ENCODE assay signal across 26 cellular contexts in the genomic region with DNA sequence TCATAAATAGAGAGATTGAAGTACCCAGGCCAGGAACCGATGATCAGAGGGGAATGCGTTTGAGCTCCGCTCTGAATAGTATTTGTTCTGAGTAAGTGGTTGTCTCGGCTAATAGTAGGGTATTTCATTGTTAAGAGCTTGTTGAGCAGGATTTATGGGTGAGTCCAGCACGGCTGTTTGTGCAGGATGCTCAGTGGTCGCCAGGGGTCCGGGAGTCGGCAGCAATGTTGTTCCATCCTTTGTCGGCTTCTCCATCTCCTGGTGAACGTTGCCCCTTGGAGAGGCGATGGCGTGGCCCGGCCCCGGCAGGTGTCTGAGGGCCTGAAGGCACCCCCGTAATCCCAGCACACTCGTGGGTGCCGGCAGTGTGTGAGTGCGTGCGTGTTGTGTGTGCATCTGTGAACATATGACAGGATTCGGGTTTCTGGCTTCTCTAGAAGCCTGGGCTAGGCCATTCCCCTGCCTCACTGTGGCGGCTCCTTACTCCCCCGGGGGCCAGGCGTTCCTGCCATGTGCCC.
DNase-seq lines count a peak whose midpoint lies in the region; ATAC-seq and TF ChIP-seq lines count a peak whose summit lies in the region.
"Had no signal": no experiment of that assay in that cellular context is flagged by ENCODE, and none has a peak within 500 bp of the region (broad histone marks: within the 10 kb centered on the region; RNA-seq: fewer than 3 reads in every experiment).

No MANE protein-coding gene starts in this region.

- no peak overlapping the region for H2BK20ac ChIP-seq in IMR-90 (ENCODE audit: low read depth, low read length)

- H3K4me3 Mint-ChIP-seq in brain = no peak overlapping the region
- H3K4me3 Mint-ChIP-seq: CD8-positive, alpha-beta T cell; H9 had no signal

- H3K4ac ChIP-seq in IMR-90 (ENCODE audit: low read depth, low read length) = no peak overlapping the region
- H3K4ac ChIP-seq in neuronal stem cell (ENCODE audit: low read length) = no peak overlapping the region

- H3K18ac ChIP-seq in IMR-90 (ENCODE audit: low read depth, low read length) = no peak overlapping the region
- H3K18ac ChIP-seq in neuronal stem cell (ENCODE audit: low read length) = peak overlapping the region; percentile 40

- peaks cover 3% of the 10 kb centered on the region for H3K36me3 Mint-ChIP-seq in brain
- H3K36me3 Mint-ChIP-seq: CD8-positive, alpha-beta T cell had no signal

- peaks cover 3% of the 10 kb centered on the region for H3K27me3 Mint-ChIP-seq in brain

- BruUV-seq in IMR-90 (replicated peaks; lab: Mats Ljungman, UMichigan) = no TSS peak

- H3K27ac ChIP-seq in IMR-90 (ENCODE audit: insufficient read depth, low read length) (no peak overlapping the region), neuronal stem cell (replicated peaks; ENCODE audit: low read length) (no peak overlapping the region)
- H3K27ac ChIP-seq: 22Rv1, GM23248, HL-60, RWPE1 had no signal

- H3K4me2 ChIP-seq in IMR-90 (ENCODE audit: low read depth, low read length) = no peak overlapping the region
- H3K4me2 ChIP-seq in neuronal stem cell (ENCODE audit: insufficient read depth, low read length, poor library complexity, severe bottlenecking) = no peak overlapping the region
- H3K4me2 ChIP-seq: SK-N-SH had no signal

- H2BK15ac ChIP-seq in IMR-90 (ENCODE audit: low read depth, low read length) = no peak overlapping the region
- H2BK15ac ChIP-seq in neuronal stem cell (ENCODE audit: low read length) = no peak overlapping the region

- H3K4me3 ChIP-seq in IMR-90 (ENCODE audit: insufficient read depth, low read depth, low read length) (no peak overlapping the region), neuronal stem cell (ENCODE audit: low read length in 2 of 2) (no peak overlapping the region)
- H3K4me3 ChIP-seq: GM23248 had no signal

- no peak for TF ChIP-seq POLR2A in IMR-90 (IDR thresholded peaks at IDR 0.05; ENCODE audit: low read depth, low read length)

- H2AFZ ChIP-seq in IMR-90 (replicated peaks; ENCODE audit: low read length, poor library complexity) (no peak overlapping the region), neuronal stem cell (ENCODE audit: low read length) (no peak overlapping the region)
- H2AFZ ChIP-seq: GM23248 had no signal

- TF ChIP-seq CTCF in IMR-90 (conservative IDR thresholded peaks at IDR 0.05; ENCODE audit: low read depth, low read length) = no peak
- TF ChIP-seq CTCF in brain (conservative IDR thresholded peaks at IDR 0.05) = no peak

- H2BK5ac ChIP-seq in IMR-90 (ENCODE audit: low read depth, low read length, poor library complexity, severe bottlenecking) (no peak overlapping the region), neuronal stem cell (ENCODE audit: low read length) (no peak overlapping the region)

- H2BK120ac ChIP-seq in IMR-90 (ENCODE audit: low read depth, low read length) (no peak overlapping the region), neuronal stem cell (ENCODE audit: low read depth, low read length) (no peak overlapping the region)

- DNase-seq in NCI-H1417 (lab: John Stamatoyannopoulos, UW) (peak in 2 of 3 experiments; percentile 9 to 41), NCI-H1417 treated with DMSO at 0.1 percent for 48 hours (lab: John Stamatoyannopoulos, UW) (no peak), IMR-90 (no peak), neuronal stem cell (ENCODE audit: low spot score) (no peak), AG08395 (ENCODE audit: low spot score) (no peak)
- DNase-seq: AML-193, C1 segment of cervical spinal cord, DMS153, GDM1, GM23248, H9, KG1, NCI-H1092, NCI-H146, NCI-H2029, NCI-H446, NCI-H69, SIG-M5, SK-N-SH had no signal

- H2AK5ac ChIP-seq in IMR-90 (ENCODE audit: low read depth, low read length) (no peak overlapping the region), neuronal stem cell (ENCODE audit: low read depth, low read length) (no peak overlapping the region)

- no peak overlapping the region for H4K5ac ChIP-seq in IMR-90 (ENCODE audit: low read depth, low read length)

- H3K79me1 ChIP-seq in IMR-90 (ENCODE audit: low read depth in 1 of 2, low read length in 2 of 2) (no peaks in the 10 kb centered on the region), neuronal stem cell (ENCODE audit: low read depth, low read length) (peaks cover 2% of the 10 kb centered on the region)

- POLR2A ChIA-PET in IMR-90 (lab: Charles Lee; ENCODE audit: unreplicated experiment) = no interaction called here

- H4K91ac ChIP-seq in IMR-90 (ENCODE audit: insufficient read depth, low read depth, low read length) (no peak overlapping the region), neuronal stem cell (ENCODE audit: low read depth, low read length, poor library complexity) (no peak overlapping the region)

- H3K27ac Mint-ChIP-seq in brain = peak overlapping the region; percentile 4 to 67 (median 14)
- H3K27ac Mint-ChIP-seq: CD8-positive, alpha-beta T cell; H9 had no signal

- no peaks in the 10 kb centered on the region for H3K36me3 ChIP-seq in IMR-90 (ENCODE audit: control insufficient read depth, insufficient read depth, low read length)
- no peaks in the 10 kb centered on the region for H3K36me3 ChIP-seq in neuronal stem cell (replicated peaks in 1 of 2; ENCODE audit: control insufficient read depth in 2 of 2, insufficient read depth in 2 of 2, low read length in 2 of 2)

- H3K9me1 ChIP-seq in IMR-90 (ENCODE audit: insufficient read depth, low read length) = no peaks in the 10 kb centered on the region

- H3K4me1 ChIP-seq in IMR-90 (ENCODE audit: control insufficient read depth, insufficient read depth, low read length) (no peaks in the 10 kb centered on the region), neuronal stem cell (ENCODE audit: control insufficient read depth in 2 of 2, insufficient read depth in 1 of 2, low read depth in 1 of 2, low read length in 2 of 2) (no peaks in the 10 kb centered on the region)

- TF ChIP-seq RAD21 in IMR-90 (IDR thresholded peaks at IDR 0.05; ENCODE audit: low read length) = no peak

- peaks cover 13% of the 10 kb centered on the region; the same call in 1 of the 2 replicates for H3K27me3 ChIP-seq in IMR-90 (ENCODE audit: control insufficient read depth, insufficient read depth, low read length)
- H3K27me3 ChIP-seq in neuronal stem cell (ENCODE audit: control insufficient read depth in 3 of 3, insufficient read depth in 3 of 3, low read depth in 1 of 3, low read length in 3 of 3) = peaks cover 0 to 50% (median 0%) of the 10 kb centered on the region in 3 experiments

- dilution Hi-C loops in IMR-90 (cut with HindIII; ENCODE audit: low sequenced_read_pairs, unreplicated experiment) = no loop called here

- H3K9ac ChIP-seq in IMR-90 (ENCODE audit: low read depth, low read length) (no peak overlapping the region), neuronal stem cell (ENCODE audit: low read depth, low read length, poor library complexity) (no peak overlapping the region)
- H3K9ac ChIP-seq: GM23248, SK-N-SH had no signal

- H3K9me3 ChIP-seq in IMR-90 (ENCODE audit: control insufficient read depth, insufficient read depth, low read length) = 0 out of 2 replicates have a peak, but pooled peaks cover under 1% of the 10 kb centered on the region
- H3K9me3 ChIP-seq in neuronal stem cell (replicated peaks in 1 of 2; ENCODE audit: control insufficient read depth in 2 of 2, insufficient read depth in 1 of 2, low read depth in 1 of 2, low read length in 2 of 2) = peaks cover 0 to 2% of the 10 kb centered on the region in 2 donors
- H3K9me3 ChIP-seq: SK-N-SH had no signal

- peaks cover 0 to 12% (median 0%) of the 10 kb centered on the region in 5 experiments for H3K9me3 Mint-ChIP-seq in brain
- H3K9me3 Mint-ChIP-seq: CD8-positive, alpha-beta T cell had no signal

- H3K23ac ChIP-seq in IMR-90 (ENCODE audit: low read depth, low read length) (no peak overlapping the region), neuronal stem cell (ENCODE audit: low read depth, low read length, poor library complexity) (no peak overlapping the region)

- H2AK9ac ChIP-seq in IMR-90 (replicated peaks; ENCODE audit: low read depth, low read length, poor library complexity) = peak overlapping the region; percentile 55

- H3K4me1 Mint-ChIP-seq in brain = peaks cover 25% of the 10 kb centered on the region
- H3K4me1 Mint-ChIP-seq: H9 had no signal

- H4K8ac ChIP-seq in IMR-90 (ENCODE audit: low read depth in 2 of 2, low read length in 2 of 2) = no peak overlapping the region
- no peak overlapping the region for H4K8ac ChIP-seq in neuronal stem cell (ENCODE audit: low read depth, low read length)

- H3K14ac ChIP-seq in IMR-90 (replicated peaks; ENCODE audit: low read depth, low read length) = no peak overlapping the region
- H3K14ac ChIP-seq in neuronal stem cell (ENCODE audit: low read length) = no peak overlapping the region

- intact Hi-C loops in IMR-90 (cut with micrococcal nuclease) = no loop called here

- CTCF ChIA-PET in IMR-90 (lab: Yijun Ruan, JAX) = no interaction called here

- H3K56ac ChIP-seq in IMR-90 (ENCODE audit: extremely low read depth, insufficient read depth, low read length) = no peak overlapping the region

- H4K20me1 ChIP-seq in IMR-90 (ENCODE audit: insufficient read depth, low read length) = no peaks in the 10 kb centered on the region

- no peak overlapping the region for H2BK12ac ChIP-seq in neuronal stem cell (ENCODE audit: low read length)

- in situ Hi-C loops in IMR-90 (cut with MboI; ENCODE audit: low sequenced_read_pairs) = no loop called here

- WGBS in IMR-90 (ENCODE audit: extremely low coverage in 2 of 2, insufficient read length in 1 of 2), 2 experiments = 88% methylated on average over 5 of the region's 23 CpGs; no CpG with 5 or more reads in 1 of the 2 experiments
- WGBS in neuronal stem cell (ENCODE audit: extremely low coverage in 2 of 2, insufficient read length in 2 of 2, insufficient replicate concordance in 1 of 2), 2 donors = no CpG with 5 or more reads among the region's 23 CpGs

- no peak for ATAC-seq in IMR-90 (ENCODE audit: low read depth)
- ATAC-seq in HG02852 (IDR thresholded peaks at IDR 0.05; ENCODE audit: unreplicated experiment) = no peak
- ATAC-seq in GM19397 (IDR thresholded peaks at IDR 0.05; ENCODE audit: unreplicated experiment) = no peak
- ATAC-seq: CD8-positive, alpha-beta T cell had no signal

TF ChIP-seq in IMR-90, 13 proteins besides CTCF, POLR2A, EP300 and RAD21 (continues in another document):
- TF ChIP-seq FOS (IDR thresholded peaks at IDR 0.05; ENCODE audit: low read depth, low read length) (no peak), NFE2L2 (IDR thresholded peaks at IDR 0.05; ENCODE audit: low read depth, low read length) (no peak), MXI1 (IDR thresholded peaks at IDR 0.05; ENCODE audit: borderline replicate concordance, low read depth, low read length) (no peak), MAZ (IDR thresholded peaks at IDR 0.05; ENCODE audit: borderline replicate concordance, low read depth, low read length) (no peak), CEBPB (IDR thresholded peaks at IDR 0.05; ENCODE audit: low read depth, low read length) (no peak)
- TF ChIP-seq, protein P1, sequence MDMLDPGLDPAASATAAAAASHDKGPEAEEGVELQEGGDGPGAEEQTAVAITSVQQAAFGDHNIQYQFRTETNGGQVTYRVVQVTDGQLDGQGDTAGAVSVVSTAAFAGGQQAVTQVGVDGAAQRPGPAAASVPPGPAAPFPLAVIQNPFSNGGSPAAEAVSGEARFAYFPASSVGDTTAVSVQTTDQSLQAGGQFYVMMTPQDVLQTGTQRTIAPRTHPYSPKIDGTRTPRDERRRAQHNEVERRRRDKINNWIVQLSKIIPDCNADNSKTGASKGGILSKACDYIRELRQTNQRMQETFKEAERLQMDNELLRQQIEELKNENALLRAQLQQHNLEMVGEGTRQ (IDR thresholded peaks at IDR 0.05; ENCODE audit: low read depth, low read length) = no peak

Comparison
In these comparisons a context has a peak if more than half of its experiments do, and no peak if none do; other contexts are left out.
1. DNase-seq: peak in NCI-H1417 (2 of 3); none in NCI-H1417 treated with DMSO at 0.1 percent for 48 hours (single experiment), IMR-90 (single experiment), neuronal stem cell (single experiment) and AG08395 (single experiment).